In the genomic region with DNA sequence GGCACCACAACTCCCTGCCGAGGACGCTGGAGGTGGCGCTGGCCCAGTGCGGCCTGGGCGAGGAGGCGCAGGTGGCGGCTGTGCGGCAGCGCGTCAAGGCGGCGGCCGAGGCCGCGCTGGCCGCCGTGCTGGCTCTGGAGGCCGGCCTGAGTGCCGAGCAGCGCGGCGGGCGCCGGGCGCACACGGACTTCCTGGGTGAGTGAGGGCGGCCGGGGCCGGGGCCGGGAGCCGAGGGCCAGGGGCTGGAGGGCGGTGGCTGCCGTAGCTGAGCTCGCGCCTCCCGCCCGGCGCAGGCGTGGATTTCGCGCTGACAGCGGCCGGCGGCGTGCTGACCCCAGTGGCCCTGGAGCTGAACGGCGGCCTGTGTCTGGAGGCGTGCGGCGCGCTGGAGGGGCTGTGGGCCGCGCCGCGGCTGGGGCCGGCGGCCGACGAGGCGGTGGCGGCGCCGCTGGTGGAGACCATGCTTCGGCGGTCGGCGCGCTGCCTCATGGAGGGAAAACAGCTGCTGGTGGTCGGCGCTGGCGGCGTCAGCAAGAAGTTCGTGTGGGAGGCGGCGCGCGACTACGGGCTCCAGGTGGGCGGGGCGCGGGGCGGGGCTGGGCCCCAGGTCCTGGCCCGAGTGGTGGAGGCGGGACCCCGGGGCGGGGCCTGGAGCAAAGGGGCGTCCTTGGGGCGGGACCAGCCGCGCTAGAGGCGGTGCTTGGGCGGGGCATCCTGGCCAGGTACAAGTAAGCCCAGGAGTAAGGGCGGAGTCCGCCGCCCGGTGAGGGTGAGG, we compare ENCODE assay signal across 8 cellular contexts. TPM values are rescaled to one million over a fixed set of nuclear protein-coding genes. Genes with fewer than 3 reads are reported as not detected.
DNase-seq lines count a peak whose midpoint lies in the region; ATAC-seq and TF ChIP-seq lines count a peak whose summit lies in the region.

No MANE protein-coding gene starts in this region.

- no peaks in the 10 kb centered on the region for H3K9me3 Mint-ChIP-seq in mesothelial cell of epicardium

- H3K27me3 ChIP-seq in HUES48 (ENCODE audit: control insufficient read depth, insufficient read depth, low read length) = no peaks in the 10 kb centered on the region; the same call in 1 of the 2 replicates
- no peaks in the 10 kb centered on the region for H3K27me3 ChIP-seq in endocrine pancreas (ENCODE audit: control insufficient read depth, insufficient read depth, low read length)

- peaks cover 4% of the 10 kb centered on the region; the same call in 1 of the 2 replicates for H3K4me1 ChIP-seq in HUES48 (ENCODE audit: control insufficient read depth, insufficient read depth, low read length)
- no peaks in the 10 kb centered on the region for H3K4me1 ChIP-seq in endocrine pancreas (ENCODE audit: control insufficient read depth, insufficient read depth, low read length)

- peaks cover 11% of the 10 kb centered on the region for H3K27me3 Mint-ChIP-seq in mesothelial cell of epicardium (ENCODE audit: low read depth)

- DNase-seq in CMK (ENCODE audit: low read depth) = peak; percentile 90
- DNase-seq in NOMO-1 treated with dmso at 0.1 percent for 144 hours (lab: John Stamatoyannopoulos, UW; ENCODE audit: unreplicated experiment) = peak; percentile 79
- peak; percentile 90 for DNase-seq in activated CD8-positive, alpha-beta memory T cell treated with anti-CD3 and anti-CD28 coated beads, Interleukin-2, amount 50 U/mL, for 1 hour (ENCODE audit: extremely low read depth)
- peak; percentile 97 to 98 for DNase-seq in mesothelial cell of epicardium (ENCODE audit: low spot score in 2 of 2, unreplicated experiment in 2 of 2)
- peak; percentile 96 to 97 for DNase-seq in stimulated activated CD8-positive, alpha-beta memory T cell treated with anti-CD3 and anti-CD28 coated beads, Interleukin-15, amount 100 ng/mL, for 4 hours (ENCODE audit: low read depth in 2 of 2)

- peak overlapping the region; percentile 75 for H3K27ac Mint-ChIP-seq in mesothelial cell of epicardium

- H3K9ac ChIP-seq in HUES48 (ENCODE audit: low read depth, low read length) = peak overlapping the region; percentile 54; the same call in 1 of the 2 replicates
- H3K9ac ChIP-seq in endocrine pancreas (ENCODE audit: control insufficient read depth, insufficient read depth, low read length) = peak overlapping the region; percentile 44

- no peaks in the 10 kb centered on the region for H3K36me3 ChIP-seq in HUES48 (ENCODE audit: control insufficient read depth, insufficient read depth, low read length)
- no peaks in the 10 kb centered on the region for H3K36me3 ChIP-seq in endocrine pancreas (ENCODE audit: control insufficient read depth, insufficient read depth, low read length)

- peak overlapping the region; percentile 65 for H3K4me3 ChIP-seq in HUES48 (ENCODE audit: low read depth, low read length)
- no peak overlapping the region for H3K4me3 ChIP-seq in endocrine pancreas (ENCODE audit: control insufficient read depth, insufficient read depth, low read length)

- H3K36me3 Mint-ChIP-seq in mesothelial cell of epicardium = no peaks in the 10 kb centered on the region

- H3K9me3 ChIP-seq in HUES48 (ENCODE audit: control insufficient read depth, insufficient read depth, low read length) (no peaks in the 10 kb centered on the region), endocrine pancreas (ENCODE audit: control insufficient read depth, low read length) (no peaks in the 10 kb centered on the region)

- peak; percentile 72 for ATAC-seq in GM21367 (IDR thresholded peaks at IDR 0.05; ENCODE audit: unreplicated experiment)

- TF ChIP-seq CTCF in mesothelial cell of epicardium (IDR thresholded peaks at IDR 0.05; ENCODE audit: unreplicated experiment) = no peak

- peaks cover 21% of the 10 kb centered on the region for H3K4me1 Mint-ChIP-seq in mesothelial cell of epicardium

- H3K27ac ChIP-seq in HUES48 (ENCODE audit: low read depth, low read length) = peak overlapping the region; percentile 56

- peak overlapping the region; percentile 63 for H3K4me3 Mint-ChIP-seq in mesothelial cell of epicardium

RNA-seq across cellular contexts. Expression of a gene that starts 5.4 kb away (rescaled TPM):
- 19.5 to 24.6 TPM (median 21.1 TPM) in 3 replicates for total RNA-seq in mesothelial cell of epicardium

RNA-seq across cellular contexts. Expression of a gene that starts 7.5 kb away (rescaled TPM):
- 59.7 to 63.1 TPM (median 62.2 TPM) in 3 replicates for total RNA-seq in mesothelial cell of epicardium

RNA-seq across cellular contexts. Expression of a gene that starts 16.6 kb away (rescaled TPM):
- 1.4 to 1.8 TPM (median 1.6 TPM) in 3 replicates for total RNA-seq in mesothelial cell of epicardium

RNA-seq across cellular contexts. Expression of a gene that starts 16.9 kb away (rescaled TPM):
- 0.41 to 0.82 TPM (median 0.74 TPM) in 3 replicates for total RNA-seq in mesothelial cell of epicardium

RNA-seq across cellular contexts. Expression of a gene that starts 19.2 kb away (rescaled TPM):
- total RNA-seq in mesothelial cell of epicardium = 103 to 107 TPM (median 103 TPM) in 3 replicates
